ENCODE assay signal across 1 cellular context in genomic region chr19:13529721-13530120, GRCh38. TPM values are rescaled to one million over a fixed set of nuclear protein-coding genes. Genes with fewer than 3 reads are reported as not detected.
"Had no signal": no experiment of that assay in that cellular context is flagged by ENCODE, and none has a peak within 500 bp of the region (broad histone marks: within the 10 kb centered on the region; RNA-seq: fewer than 3 reads in every experiment).

No MANE protein-coding gene starts in this region.

RNA-seq across cellular contexts. Expression of gene CACNA1A, which starts 23.4 kb away (rescaled TPM):
- total RNA-seq: HepG2 had no signal
- polyA plus RNA-seq: HepG2 had no signal
